Comparison of ENCODE assay signal across 17 cellular contexts in genomic region chr19:13962738-13963602, GRCh38. TPM values are rescaled to one million over a fixed set of nuclear protein-coding genes. Genes with fewer than 3 reads are reported as not detected.
DNase-seq lines count a peak whose midpoint lies in the region; ATAC-seq and TF ChIP-seq lines count a peak whose summit lies in the region.
"Had no signal": no experiment of that assay in that cellular context is flagged by ENCODE, and none has a peak within 500 bp of the region (broad histone marks: within the 10 kb centered on the region; RNA-seq: fewer than 3 reads in every experiment).

No MANE protein-coding gene starts in this region.

- no peaks in the 10 kb centered on the region for H3K9me3 Mint-ChIP-seq in endodermal cell
- H3K9me3 Mint-ChIP-seq in activated naive CD4-positive, alpha-beta T cell treated with anti-CD3 and anti-CD28 coated beads, Interleukin-2, amount 10 ng/mL, durations not matched to agents 7 days and 5 days = no peaks in the 10 kb centered on the region
- H3K9me3 Mint-ChIP-seq: activated naive CD8-positive, alpha-beta T cell treated with anti-CD3 and anti-CD28 coated beads, Interleukin-2, amount 50 U/mL, for 24 hours; naive B cell; stimulated activated naive CD8-positive, alpha-beta T cell treated with anti-CD3 and anti-CD28 coated beads, Interleukin-15, Interleukin-2, amounts not matched to agents 100 ng/mL and 50 ng/mL, for 24 hours had no signal

- WGBS in HUES64 = 85% methylated on average over 83 of the region's 83 CpGs
- WGBS in endodermal cell (ENCODE audit: insufficient coverage in 1 of 2, insufficient read length in 1 of 2), 2 experiments = 83 to 93% methylated on average over 47 to 81 of the region's 83 CpGs
- 79% methylated on average over 29 of the region's 83 CpGs for WGBS in suprapubic skin

- peaks cover 18% of the 10 kb centered on the region for H3K27me3 Mint-ChIP-seq in endodermal cell (ENCODE audit: insufficient read depth)
- no peaks in the 10 kb centered on the region for H3K27me3 Mint-ChIP-seq in activated naive CD4-positive, alpha-beta T cell treated with anti-CD3 and anti-CD28 coated beads, Interleukin-2, amount 10 ng/mL, durations not matched to agents 7 days and 5 days
- H3K27me3 Mint-ChIP-seq: activated naive CD8-positive, alpha-beta T cell treated with anti-CD3 and anti-CD28 coated beads, Interleukin-2, amount 50 U/mL, for 24 hours; CD4-positive, CD25-positive, alpha-beta regulatory T cell; naive B cell; stimulated activated naive CD8-positive, alpha-beta T cell treated with anti-CD3 and anti-CD28 coated beads, Interleukin-15, Interleukin-2, amounts not matched to agents 100 ng/mL and 50 ng/mL, for 24 hours had no signal

- peak overlapping the region; percentile 34 for H3K4me3 Mint-ChIP-seq in endodermal cell
- no peak overlapping the region for H3K4me3 Mint-ChIP-seq in activated naive CD4-positive, alpha-beta T cell treated with anti-CD3 and anti-CD28 coated beads, Interleukin-2, amount 10 ng/mL, durations not matched to agents 7 days and 5 days
- H3K4me3 Mint-ChIP-seq: activated naive CD8-positive, alpha-beta T cell treated with anti-CD3 and anti-CD28 coated beads, Interleukin-2, amount 50 U/mL, for 24 hours; CD4-positive, CD25-positive, alpha-beta regulatory T cell; naive B cell; stimulated activated naive CD8-positive, alpha-beta T cell treated with anti-CD3 and anti-CD28 coated beads, Interleukin-15, Interleukin-2, amounts not matched to agents 100 ng/mL and 50 ng/mL, for 24 hours had no signal

- H3K27ac ChIP-seq in HUES64 (ENCODE audit: low read depth, low read length) = no peak overlapping the region
- no peak overlapping the region for H3K27ac ChIP-seq in endodermal cell (ENCODE audit: low read depth, low read length)
- no peak overlapping the region for H3K27ac ChIP-seq in suprapubic skin

- H3K36me3 Mint-ChIP-seq in endodermal cell (ENCODE audit: low read depth) = peaks cover 41% of the 10 kb centered on the region
- H3K36me3 Mint-ChIP-seq in activated naive CD4-positive, alpha-beta T cell treated with anti-CD3 and anti-CD28 coated beads, Interleukin-2, amount 10 ng/mL, durations not matched to agents 7 days and 5 days = peaks cover 26% of the 10 kb centered on the region

- H3K9ac ChIP-seq in HUES64 (ENCODE audit: low read depth, low read length) (peak overlapping the region; percentile 47; the same call in 1 of the 2 replicates), endodermal cell (ENCODE audit: extremely low read depth, low read length, poor library complexity, severe bottlenecking) (no peak overlapping the region)

- peak overlapping the region; percentile 41 for H3K4me3 ChIP-seq in HUES64 (ENCODE audit: low read length)
- H3K4me3 ChIP-seq in endodermal cell (ENCODE audit: low read length) = no peak overlapping the region
- peak overlapping the region; percentile 19 for H3K4me3 ChIP-seq in suprapubic skin

- CTCF ChIA-PET in activated naive CD4-positive, alpha-beta T cell treated with anti-CD3 and anti-CD28 coated beads, Interleukin-2, amount 10 ng/mL, durations not matched to agents 7 days and 5 days (lab: Charles Lee) = no interaction called here

- ATAC-seq in HG03439 (IDR thresholded peaks at IDR 0.05; ENCODE audit: unreplicated experiment) (no peak), HG02970 (IDR thresholded peaks at IDR 0.05; ENCODE audit: low FRiP score, unreplicated experiment) (no peak)
- ATAC-seq: activated naive CD8-positive, alpha-beta T cell treated with anti-CD3 and anti-CD28 coated beads, Interleukin-2, amount 50 U/mL, for 24 hours had no signal

- peak; percentile 28 for TF ChIP-seq CTCF in endodermal cell (conservative IDR thresholded peaks at IDR 0.05)
- TF ChIP-seq CTCF in suprapubic skin (IDR thresholded peaks at IDR 0.05) = no peak

- H3K9me3 ChIP-seq in HUES64 (ENCODE audit: insufficient read depth, low read depth, low read length) = no peaks in the 10 kb centered on the region
- no peaks in the 10 kb centered on the region for H3K9me3 ChIP-seq in endodermal cell (ENCODE audit: control insufficient read depth, low read length)
- H3K9me3 ChIP-seq in suprapubic skin = no peaks in the 10 kb centered on the region

- DNase-seq in endodermal cell = peak; percentile 83
- peak; percentile 43 for DNase-seq in left kidney (ENCODE audit: low read depth, low spot score)
- no peak for DNase-seq in suprapubic skin (ENCODE audit: low spot score in 2 of 2)
- DNase-seq in activated naive CD4-positive, alpha-beta T cell treated with anti-CD3 and anti-CD28 coated beads, Interleukin-2, amount 10 ng/mL, durations not matched to agents 7 days and 5 days = no peak
- no peak for DNase-seq in NCI-H1436 treated with DMSO at 0.1 percent for 48 hours (lab: John Stamatoyannopoulos, UW)
- DNase-seq: activated CD4-positive, CD25-positive, alpha-beta regulatory T cell treated with anti-CD3 and anti-CD28 coated beads, Interleukin-2, amount 50 U/mL, for 72 hours; activated naive CD8-positive, alpha-beta T cell treated with anti-CD3 and anti-CD28 coated beads, Interleukin-2, amount 50 U/mL, for 24 hours; activated T-cell treated with anti-CD3 and anti-CD28 coated beads for 4 hours; CD4-positive, CD25-positive, alpha-beta regulatory T cell; kidney glomerular epithelial cell; naive B cell; NCI-H1105; NCI-H446 had no signal

- H3K4me1 ChIP-seq in HUES64 (ENCODE audit: insufficient read depth, low read length) (no peaks in the 10 kb centered on the region), endodermal cell (ENCODE audit: control insufficient read depth, insufficient read depth, low read length) (no peaks in the 10 kb centered on the region), suprapubic skin (no peaks in the 10 kb centered on the region)

- TF ChIP-seq POLR2A in suprapubic skin (IDR thresholded peaks at IDR 0.05) = no peak

- H3K27ac Mint-ChIP-seq in endodermal cell = no peak overlapping the region
- no peak overlapping the region for H3K27ac Mint-ChIP-seq in activated naive CD4-positive, alpha-beta T cell treated with anti-CD3 and anti-CD28 coated beads, Interleukin-2, amount 10 ng/mL, durations not matched to agents 7 days and 5 days
- H3K27ac Mint-ChIP-seq: activated naive CD8-positive, alpha-beta T cell treated with anti-CD3 and anti-CD28 coated beads, Interleukin-2, amount 50 U/mL, for 24 hours; CD4-positive, CD25-positive, alpha-beta regulatory T cell; naive B cell; stimulated activated naive CD8-positive, alpha-beta T cell treated with anti-CD3 and anti-CD28 coated beads, Interleukin-15, Interleukin-2, amounts not matched to agents 100 ng/mL and 50 ng/mL, for 24 hours had no signal

- no peak for TF ChIP-seq EP300 in suprapubic skin (IDR thresholded peaks at IDR 0.05)

- peaks cover 5% of the 10 kb centered on the region for H3K4me1 Mint-ChIP-seq in endodermal cell
- peaks cover 2% of the 10 kb centered on the region for H3K4me1 Mint-ChIP-seq in activated naive CD4-positive, alpha-beta T cell treated with anti-CD3 and anti-CD28 coated beads, Interleukin-2, amount 10 ng/mL, durations not matched to agents 7 days and 5 days
- H3K4me1 Mint-ChIP-seq: activated naive CD8-positive, alpha-beta T cell treated with anti-CD3 and anti-CD28 coated beads, Interleukin-2, amount 50 U/mL, for 24 hours had no signal

- H3K36me3 ChIP-seq in HUES64 (ENCODE audit: insufficient read depth, low read length) = peaks cover 57% of the 10 kb centered on the region
- peaks cover 36% of the 10 kb centered on the region for H3K36me3 ChIP-seq in endodermal cell (ENCODE audit: control insufficient read depth, insufficient read depth, low read length)
- H3K36me3 ChIP-seq in suprapubic skin = peaks cover 81% of the 10 kb centered on the region

- no peaks in the 10 kb centered on the region; the same call in 1 of the 2 replicates for H3K27me3 ChIP-seq in HUES64 (ENCODE audit: insufficient read depth, low read length)
- H3K27me3 ChIP-seq in endodermal cell (ENCODE audit: control insufficient read depth, insufficient read depth, low read length, poor library complexity, severe bottlenecking) = no peaks in the 10 kb centered on the region
- H3K27me3 ChIP-seq in suprapubic skin = no peaks in the 10 kb centered on the region

RNA-seq across cellular contexts. Expression of gene DCAF15, which starts 10.7 kb away (rescaled TPM):
- 46.5 TPM for polyA plus RNA-seq in HUES64 (2013, experiment 1 of 2)
- 48.3 TPM for polyA plus RNA-seq in HUES64 (2013, experiment 2 of 2)
- 10 to 100 TPM; 62.4 to 72.9 TPM for total RNA-seq in endodermal cell
- 55.3 TPM for polyA plus RNA-seq in endodermal cell (2013, experiment 1 of 2)
- polyA plus RNA-seq in endodermal cell (2013, experiment 2 of 2) = 50.7 TPM
- 10 to 100 TPM; 38.3 to 52.3 (median 46.2) TPM for total RNA-seq in suprapubic skin

RNA-seq across cellular contexts. Expression of gene PODNL1, which starts 24.8 kb away (rescaled TPM):
- 0.80 TPM for polyA plus RNA-seq in HUES64 (2013, experiment 1 of 2)
- polyA plus RNA-seq in HUES64 (2013, experiment 2 of 2) = 1.6 TPM
- total RNA-seq in endodermal cell (under 1 TPM in 1 of 2 donors, not detected in 1; 0.29 TPM), suprapubic skin (10 to 100 TPM in 1 of 4 donors, 1 to 10 TPM in 3; 2.3 to 10.6 (median 5.7) TPM)
- 1.3 TPM for polyA plus RNA-seq in endodermal cell (2013, experiment 1 of 2)
- polyA plus RNA-seq in endodermal cell (2013, experiment 2 of 2) = 3.0 TPM
- total RNA-seq: CD4-positive, CD25-positive, alpha-beta regulatory T cell had no signal

RNA-seq across cellular contexts. Expression of gene RFX1, which starts 43.1 kb away (rescaled TPM):
- 9.2 TPM for polyA plus RNA-seq in HUES64 (2013, experiment 1 of 2)
- 10.0 TPM for polyA plus RNA-seq in HUES64 (2013, experiment 2 of 2)
- 10 to 100 TPM; 17.1 to 24.3 TPM for total RNA-seq in endodermal cell
- 11.6 TPM for polyA plus RNA-seq in endodermal cell (2013, experiment 1 of 2)
- 11.2 TPM for polyA plus RNA-seq in endodermal cell (2013, experiment 2 of 2)
- 10 to 100 TPM in 2 of 4 donors, 1 to 10 TPM in 2; 6.8 to 13.2 (median 10.1) TPM for total RNA-seq in suprapubic skin

RNA-seq across cellular contexts. Expression of gene CC2D1A, which starts 57.0 kb away (rescaled TPM):
- 16.8 TPM for polyA plus RNA-seq in HUES64 (2013, experiment 1 of 2)
- 16.7 TPM for polyA plus RNA-seq in HUES64 (2013, experiment 2 of 2)
- total RNA-seq in endodermal cell = 10 to 100 TPM; 45.1 to 55.9 TPM
- polyA plus RNA-seq in endodermal cell (2013, experiment 1 of 2) = 24.2 TPM
- polyA plus RNA-seq in endodermal cell (2013, experiment 2 of 2) = 21.9 TPM
- 10 to 100 TPM; 48.0 to 94.9 (median 66.7) TPM for total RNA-seq in suprapubic skin

RNA-seq across cellular contexts. Expression of gene BRME1, which starts 57.1 kb away (rescaled TPM):
- 2.2 TPM for polyA plus RNA-seq in HUES64 (2013, experiment 1 of 2)
- polyA plus RNA-seq in HUES64 (2013, experiment 2 of 2) = 2.5 TPM
- total RNA-seq in endodermal cell (1 to 10 TPM; 4.4 to 7.4 TPM), suprapubic skin (10 to 100 TPM in 2 of 4 donors, 1 to 10 TPM in 2; 7.6 to 23.0 (median 9.9) TPM)
- 4.4 TPM for polyA plus RNA-seq in endodermal cell (2013, experiment 1 of 2)
- polyA plus RNA-seq in endodermal cell (2013, experiment 2 of 2) = 2.5 TPM

Comparison
In these comparisons a context has a peak if more than half of its experiments do, and no peak if none do; other contexts are left out.
1. DNase-seq: peak in endodermal cell (single experiment) and left kidney (single experiment); none in suprapubic skin (0 of 2), activated naive CD4-positive, alpha-beta T cell treated with anti-CD3 and anti-CD28 coated beads, Interleukin-2, amount 10 ng/mL, durations not matched to agents 7 days and 5 days (single experiment) and NCI-H1436 treated with DMSO at 0.1 percent for 48 hours (single experiment).